In genomic region chr6:75230484-75231325, GRCh38 we compare ENCODE assay signal across 1 cellular context.
A peak's percentile ranks its signal among the peaks of the same experiment; 100 is the strongest.
TF ChIP-seq lines count a peak whose summit lies in the region.

No MANE protein-coding gene starts in this region.

TF ChIP-seq in K562, 482 proteins besides CTCF, POLR2A, EP300 and RAD21:
- TF ChIP-seq ZNF280A (IDR thresholded peaks at IDR 0.05; ENCODE audit: low read depth, partially characterized antibody) (no peak), CEBPG (CRISPR knock-in tag; IDR thresholded peaks at IDR 0.05) (no peak), CEBPG (tag; conservative IDR thresholded peaks at IDR 0.05 in 1 of 2, IDR thresholded peaks at IDR 0.05 in 1 of 2) (peak in 1 of 2 experiments; percentile 41; a peak in 1 of 4 replicates), DLX4 (CRISPR knock-in tag; IDR thresholded peaks at IDR 0.05) (no peak), FOXJ3 (CRISPR knock-in tag; IDR thresholded peaks at IDR 0.05) (no peak), MEIS2 (IDR thresholded peaks at IDR 0.05; ENCODE audit: partially characterized antibody) (peak; percentile 2), SMC3 (conservative IDR thresholded peaks at IDR 0.05; ENCODE audit: insufficient read depth, low read depth, low read length) (0 out of 2 replicates have a peak, but pooled peaks have one; percentile 13), TEAD4 (IDR thresholded peaks at IDR 0.05; ENCODE audit: low read length) (peak; percentile 22; the same call in 1 of the 2 replicates), TEAD4 (CRISPR knock-in tag; IDR thresholded peaks at IDR 0.05; ENCODE audit: borderline replicate concordance) (no peak), ZBTB33 (CRISPR knock-in tag; IDR thresholded peaks at IDR 0.05) (no peak), NRF1 (conservative IDR thresholded peaks at IDR 0.05 in 1 of 2, IDR thresholded peaks at IDR 0.05 in 1 of 2) (no peak), CEBPB (tag; IDR thresholded peaks at IDR 0.05) (peak; percentile 42; the same call in 1 of the 2 replicates)
